In the genomic region with DNA sequence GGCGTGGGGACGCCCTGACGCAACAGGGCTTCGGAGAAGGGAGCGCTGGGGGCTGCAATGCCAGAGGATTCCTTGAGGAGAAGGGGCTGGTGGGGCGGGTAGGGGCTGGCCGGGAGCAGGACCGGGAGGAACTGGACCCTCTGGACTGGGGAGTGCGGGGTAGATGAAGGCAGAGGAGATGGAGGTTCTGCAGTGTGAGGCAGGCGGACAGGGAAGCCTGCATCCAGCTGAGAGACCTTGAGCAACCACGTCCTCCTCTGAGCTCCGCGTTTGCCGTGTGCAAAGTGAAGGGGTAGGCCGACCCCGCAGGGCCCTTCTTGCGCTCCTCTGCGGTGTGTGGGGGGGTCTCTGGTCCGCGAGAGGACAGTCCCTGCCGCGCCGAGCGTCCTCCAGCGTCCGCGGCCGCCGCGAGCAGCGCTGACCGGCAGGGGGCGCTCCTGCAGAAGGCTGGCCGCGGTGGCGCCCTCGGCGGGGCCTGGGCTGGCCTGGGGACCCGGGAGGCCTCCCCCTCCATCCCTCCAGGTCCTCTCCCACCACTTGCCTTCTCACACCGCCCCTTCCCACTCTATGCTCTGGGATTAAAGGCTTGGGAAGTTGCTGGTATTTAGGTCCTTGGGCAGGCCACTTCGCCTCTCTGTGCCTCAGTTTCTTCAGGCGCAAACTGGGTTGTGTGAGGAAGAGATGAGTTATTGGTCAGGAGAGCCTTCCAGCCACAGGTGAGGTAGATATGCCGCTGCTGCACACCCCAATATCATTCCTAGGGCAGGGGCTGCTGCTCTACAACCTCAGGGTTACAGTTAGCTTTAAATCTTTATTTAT, we compare ENCODE assay signal across 8 cellular contexts. TPM values are rescaled to one million over a fixed set of nuclear protein-coding genes. Genes with fewer than 3 reads are reported as not detected.
DNase-seq lines count a peak whose midpoint lies in the region; ATAC-seq and TF ChIP-seq lines count a peak whose summit lies in the region.

No MANE protein-coding gene starts in this region.

- intact Hi-C loops in CD14-positive monocyte (cut with micrococcal nuclease) = loop anchor here (2.0 to 5.0 kb wide), 2 partner anchors 99 to 101 kb away; no protein-coding TSS in a partner anchor

- peaks cover 12 to 26% (median 14%) of the 10 kb centered on the region in 7 donors for H3K9me3 Mint-ChIP-seq in CD14-positive monocyte
- peaks cover 9% of the 10 kb centered on the region for H3K9me3 Mint-ChIP-seq in natural killer cell treated with Interleukin-12 subunit alpha and Interleukin-12 subunit beta and Interleukin-15 and Interleukin-18, amount 100 ng/mL, for 72 hours

- TF ChIP-seq CTCF in CD14-positive monocyte (IDR thresholded peaks at IDR 0.05) (peak; percentile 94), coronary artery (IDR thresholded peaks at IDR 0.05) (peak; percentile 38)

- peak overlapping the region; percentile 41 for H3K4me3 ChIP-seq in coronary artery

- DNase-seq in CD14-positive monocyte (ENCODE audit: low spot score) = no peak
- peak; percentile 6 for DNase-seq in NCI-H1694 (lab: John Stamatoyannopoulos, UW)
- no peak for DNase-seq in coronary artery (ENCODE audit: low spot score)
- peak; percentile 59 for DNase-seq in natural killer cell treated with Interleukin-12 subunit alpha and Interleukin-12 subunit beta and Interleukin-15 and Interleukin-18, amount 100 ng/mL, for 72 hours (ENCODE audit: low spot score)
- DNase-seq in HT-29 (ENCODE audit: low spot score) = no peak
- DNase-seq in SK-N-DZ (ENCODE audit: low spot score) = no peak

- ATAC-seq in natural killer cell treated with Interleukin-12 subunit alpha and Interleukin-12 subunit beta and Interleukin-15 and Interleukin-18, amount 100 ng/mL, for 72 hours = peak in 1 of 2 donors; percentile 33
- ATAC-seq in GM21619 (IDR thresholded peaks at IDR 0.05; ENCODE audit: unreplicated experiment) (no peak), GM18907 (IDR thresholded peaks at IDR 0.05; ENCODE audit: unreplicated experiment) (no peak)

- peak overlapping the region in 1 of 2 donors; percentile 72 for H3K4me3 Mint-ChIP-seq in CD14-positive monocyte
- no peak overlapping the region for H3K4me3 Mint-ChIP-seq in natural killer cell treated with Interleukin-12 subunit alpha and Interleukin-12 subunit beta and Interleukin-15 and Interleukin-18, amount 100 ng/mL, for 72 hours

- no peak overlapping the region for H3K27ac ChIP-seq in coronary artery

- H3K27ac Mint-ChIP-seq in CD14-positive monocyte = no peak overlapping the region
- H3K27ac Mint-ChIP-seq in natural killer cell treated with Interleukin-12 subunit alpha and Interleukin-12 subunit beta and Interleukin-15 and Interleukin-18, amount 100 ng/mL, for 72 hours = no peak overlapping the region

- H3K27me3 Mint-ChIP-seq in CD14-positive monocyte (ENCODE audit: low read depth in 3 of 3) = peaks cover 22 to 46% (median 22%) of the 10 kb centered on the region in 3 donors
- H3K27me3 Mint-ChIP-seq in natural killer cell treated with Interleukin-12 subunit alpha and Interleukin-12 subunit beta and Interleukin-15 and Interleukin-18, amount 100 ng/mL, for 72 hours = peaks cover 25 to 33% of the 10 kb centered on the region in 2 donors

- H3K4me1 Mint-ChIP-seq in CD14-positive monocyte = peaks cover 4% of the 10 kb centered on the region
- peaks cover 0 to 3% of the 10 kb centered on the region in 2 donors for H3K4me1 Mint-ChIP-seq in natural killer cell treated with Interleukin-12 subunit alpha and Interleukin-12 subunit beta and Interleukin-15 and Interleukin-18, amount 100 ng/mL, for 72 hours (ENCODE audit: low read depth in 2 of 2)

- H3K36me3 Mint-ChIP-seq in CD14-positive monocyte = peaks cover 0 to 4% of the 10 kb centered on the region in 2 donors
- peaks cover 16% of the 10 kb centered on the region for H3K36me3 Mint-ChIP-seq in natural killer cell treated with Interleukin-12 subunit alpha and Interleukin-12 subunit beta and Interleukin-15 and Interleukin-18, amount 100 ng/mL, for 72 hours

RNA-seq across cellular contexts. Expression of gene WNT9B, which starts 9.6 kb away (rescaled TPM):
- under 1 TPM in 1 of 2 donors, not detected in 1; 0.19 TPM for polyA plus RNA-seq in CD14-positive monocyte
- total RNA-seq in natural killer cell treated with Interleukin-12 subunit alpha and Interleukin-12 subunit beta and Interleukin-15 and Interleukin-18, amount 100 ng/mL, for 72 hours = not detected
- 0.28 TPM in 1 of 2 replicates, not detected in the other for total RNA-seq in HT-29 (2014; rRNA removed; shearing (Covaris generic))
- polyA plus RNA-seq in SK-N-DZ (2014; cell fraction: cytosol; rRNA removed) = not detected in 2 replicates
- polyA plus RNA-seq in SK-N-DZ (2014; cell fraction: nucleus; rRNA removed) = not detected in 2 replicates

RNA-seq across cellular contexts. Expression of gene WNT3, which starts 23.3 kb away (rescaled TPM):
- polyA plus RNA-seq in CD14-positive monocyte = not detected
- under 1 TPM; 0.20 to 0.29 TPM for total RNA-seq in natural killer cell treated with Interleukin-12 subunit alpha and Interleukin-12 subunit beta and Interleukin-15 and Interleukin-18, amount 100 ng/mL, for 72 hours
- 0.08 TPM in 2 replicates for total RNA-seq in HT-29 (2014; rRNA removed; shearing (Covaris generic))
- 5.4 and 5.7 TPM in 2 replicates for polyA plus RNA-seq in SK-N-DZ (2014; cell fraction: cytosol; rRNA removed)
- 7.1 and 8.3 TPM in 2 replicates for polyA plus RNA-seq in SK-N-DZ (2014; cell fraction: nucleus; rRNA removed)

Comparison
In these comparisons a context has a peak if more than half of its experiments do, and no peak if none do; other contexts are left out.
1. DNase-seq: peak in NCI-H1694 (single experiment) and natural killer cell treated with Interleukin-12 subunit alpha and Interleukin-12 subunit beta and Interleukin-15 and Interleukin-18, amount 100 ng/mL, for 72 hours (single experiment); none in CD14-positive monocyte (single experiment), coronary artery (single experiment), HT-29 (single experiment) and SK-N-DZ (single experiment).